ENCODE assay signal across 16 cellular contexts in genomic region chr4:47106561-47106960, GRCh38.
"Had no signal": no experiment of that assay in that cellular context is flagged by ENCODE, and none has a peak within 500 bp of the region (broad histone marks: within the 10 kb centered on the region; RNA-seq: fewer than 3 reads in every experiment).

No MANE protein-coding gene starts in this region.

- H3K36me3 ChIP-seq: gastrocnemius medialis, heart left ventricle, lower lobe of right lung, prostate gland, upper lobe of right lung had no signal

- H3K27ac ChIP-seq: gastrocnemius medialis, heart left ventricle, lower lobe of right lung, prostate gland, testis, upper lobe of right lung had no signal

- H3K9me3 ChIP-seq: gastrocnemius medialis, heart left ventricle, lower lobe of right lung, prostate gland, testis, upper lobe of right lung had no signal

- DNase-seq: activated CD4-positive, alpha-beta memory T cell treated with anti-CD3 and anti-CD28 coated beads, Interleukin-2, amount 10 ng/mL, durations not matched to agents 7 days and 5 days; activated CD4-positive, alpha-beta T cell treated with anti-CD3 and anti-CD28 coated beads for 4 hours; activated naive CD4-positive, alpha-beta T cell treated with anti-CD3 and anti-CD28 coated beads, Interleukin-2, amount 10 ng/mL, durations not matched to agents 7 days and 5 days; activated T-cell treated with anti-CD3 and anti-CD28 coated beads, Interleukin-2, amount 50 U/mL, for 24 hours; gastrocnemius medialis; heart left ventricle; left colon; lower lobe of right lung; right cardiac atrium; stimulated activated naive CD8-positive, alpha-beta T cell treated with anti-CD3 and anti-CD28 coated beads, Interleukin-15, amount 100 ng/mL, for 72 hours; T-helper 2 cell; testis; upper lobe of right lung had no signal

- ATAC-seq: esophagus mucosa; gastrocnemius medialis; heart left ventricle; left colon; lower lobe of right lung; right cardiac atrium; stimulated activated naive CD8-positive, alpha-beta T cell treated with anti-CD3 and anti-CD28 coated beads, Interleukin-15, amount 100 ng/mL, for 72 hours; upper lobe of right lung; WTC11 had no signal

- H3K27me3 ChIP-seq: gastrocnemius medialis, heart left ventricle, testis, upper lobe of right lung had no signal

- H3K4me3 ChIP-seq: gastrocnemius medialis, heart left ventricle, lower lobe of right lung, prostate gland, testis, upper lobe of right lung had no signal

- H3K4me1 ChIP-seq: gastrocnemius medialis, heart left ventricle, lower lobe of right lung, prostate gland, testis, upper lobe of right lung had no signal
